ENCODE assay signal across 1 cellular context in genomic region chr7:73734619-73735525, GRCh38.
TF ChIP-seq lines count a peak whose summit lies in the region.

No MANE protein-coding gene starts in this region.

TF ChIP-seq in HepG2, 621 proteins besides CTCF, POLR2A, EP300 and RAD21 (continues in another document):
- TF ChIP-seq NR3C1 (CRISPR knock-in tag; IDR thresholded peaks at IDR 0.05): no peak
- peak; percentile 63 for TF ChIP-seq SPEN (CRISPR knock-in tag; IDR thresholded peaks at IDR 0.05; ENCODE audit: low read depth)
- TF ChIP-seq ETV6 (CRISPR knock-in tag; conservative IDR thresholded peaks at IDR 0.05): no peak
- TF ChIP-seq PRDM15 (CRISPR knock-in tag; IDR thresholded peaks at IDR 0.05): no peak
- TF ChIP-seq ZNF644 (CRISPR knock-in tag; IDR thresholded peaks at IDR 0.05; ENCODE audit: low read depth): no peak
- peak; percentile 64; the same call in 1 of the 2 replicates for TF ChIP-seq KAT8 (CRISPR knock-in tag; IDR thresholded peaks at IDR 0.05)
- peak; percentile 99 for TF ChIP-seq ZNF770 (CRISPR knock-in tag; IDR thresholded peaks at IDR 0.05)
- TF ChIP-seq CBX5 (CRISPR knock-in tag; IDR thresholded peaks at IDR 0.05; ENCODE audit: borderline replicate concordance): peak; percentile 81; the same call in 1 of the 2 replicates
- TF ChIP-seq RXRB (CRISPR knock-in tag; IDR thresholded peaks at IDR 0.05; ENCODE audit: borderline replicate concordance): peak; percentile 50; the same call in 1 of the 2 replicates
- TF ChIP-seq ARID4A (CRISPR knock-in tag; IDR thresholded peaks at IDR 0.05; ENCODE audit: borderline replicate concordance): peak; percentile 43; the same call in 1 of the 2 replicates
- TF ChIP-seq MYC (CRISPR knock-in tag; IDR thresholded peaks at IDR 0.05; ENCODE audit: borderline replicate concordance): peak; percentile 32; the same call in 1 of the 2 replicates
- peak; percentile 95 for TF ChIP-seq STAG1 (CRISPR knock-in tag; IDR thresholded peaks at IDR 0.05)
- no peak for TF ChIP-seq ZKSCAN1 (IDR thresholded peaks at IDR 0.05; ENCODE audit: low read length)
- TF ChIP-seq IRF2 (CRISPR knock-in tag; IDR thresholded peaks at IDR 0.05): peak; percentile 69
- TF ChIP-seq ZSCAN9 (CRISPR knock-in tag; IDR thresholded peaks at IDR 0.05; ENCODE audit: borderline replicate concordance): peak; percentile 51; the same call in 1 of the 2 replicates
- peak; percentile 88 for TF ChIP-seq KDM2A (CRISPR knock-in tag; IDR thresholded peaks at IDR 0.05; ENCODE audit: borderline replicate concordance, low read depth)
- no peak for TF ChIP-seq SMARCE1 (IDR thresholded peaks at IDR 0.05; ENCODE audit: borderline replicate concordance)
- peak; percentile 66 for TF ChIP-seq TARDBP (CRISPR knock-in tag; IDR thresholded peaks at IDR 0.05)
- peak; percentile 76; the same call in 1 of the 2 replicates for TF ChIP-seq ZNF280B (CRISPR knock-in tag; IDR thresholded peaks at IDR 0.05; ENCODE audit: borderline replicate concordance)
- TF ChIP-seq ZNF598 (CRISPR knock-in tag; IDR thresholded peaks at IDR 0.05; ENCODE audit: borderline replicate concordance): no peak
- no peak for TF ChIP-seq REST (IDR thresholded peaks at IDR 0.05; ENCODE audit: borderline replicate concordance in 1 of 2, low read depth in 1 of 2, low read length in 2 of 2)
- TF ChIP-seq ZSCAN21 (CRISPR knock-in tag; IDR thresholded peaks at IDR 0.05; ENCODE audit: borderline replicate concordance): peak; percentile 66; the same call in 1 of the 2 replicates
- peak; percentile 83; the same call in 1 of the 2 replicates for TF ChIP-seq ZNF331 (CRISPR knock-in tag; IDR thresholded peaks at IDR 0.05)
- no peak for TF ChIP-seq ZNF577 (CRISPR knock-in tag; IDR thresholded peaks at IDR 0.05; ENCODE audit: borderline replicate concordance, low read depth)
- TF ChIP-seq RFXAP (CRISPR knock-in tag; IDR thresholded peaks at IDR 0.05; ENCODE audit: borderline replicate concordance): no peak
- TF ChIP-seq ZFP41 (CRISPR knock-in tag; IDR thresholded peaks at IDR 0.05; ENCODE audit: borderline replicate concordance): no peak
- TF ChIP-seq ATF6 (CRISPR knock-in tag; conservative IDR thresholded peaks at IDR 0.05): 0 out of 2 replicates have a peak, but pooled peaks have one; percentile 65
- TF ChIP-seq SATB2 (CRISPR knock-in tag; IDR thresholded peaks at IDR 0.05): no peak
- TF ChIP-seq ZHX1 (CRISPR knock-in tag; IDR thresholded peaks at IDR 0.05; ENCODE audit: low read depth): no peak
- TF ChIP-seq ZNF788 (CRISPR knock-in tag; IDR thresholded peaks at IDR 0.05; ENCODE audit: borderline replicate concordance): peak; percentile 51; the same call in 1 of the 2 replicates
- no peak for TF ChIP-seq HIVEP1 (CRISPR knock-in tag; IDR thresholded peaks at IDR 0.05)
- peak; percentile 79 for TF ChIP-seq GATAD1 (CRISPR knock-in tag; IDR thresholded peaks at IDR 0.05)
- 0 out of 2 replicates have a peak, but pooled peaks have one; percentile 62 for TF ChIP-seq ZNF580 (CRISPR knock-in tag; IDR thresholded peaks at IDR 0.05; ENCODE audit: borderline replicate concordance, low read depth)
- 0 out of 2 replicates have a peak, but pooled peaks have one; percentile 24 for TF ChIP-seq ZBTB38 (CRISPR knock-in tag; IDR thresholded peaks at IDR 0.05)
- peak; percentile 62 for TF ChIP-seq PBX2 (CRISPR knock-in tag; IDR thresholded peaks at IDR 0.05)
